ENCODE assay signal across 13 cellular contexts in genomic region chr3:196994056-196994455, GRCh38.
"Had no signal": no experiment of that assay in that cellular context is flagged by ENCODE, and none has a peak within 500 bp of the region (broad histone marks: within the 10 kb centered on the region; RNA-seq: fewer than 3 reads in every experiment).

No MANE protein-coding gene starts in this region.

- DNase-seq: activated CD4-positive, alpha-beta T cell treated with anti-CD3 and anti-CD28 coated beads for 4 hours; activated CD8-positive, alpha-beta memory T cell treated with anti-CD3 and anti-CD28 coated beads, Interleukin-2, amount 50 U/mL, for 48 hours; activated CD8-positive, alpha-beta T cell treated with anti-CD3 and anti-CD28 coated beads, Interleukin-2, amount 10 ng/mL, durations not matched to agents 7 days and 5 days; activated naive CD4-positive, alpha-beta T cell treated with Interleukin-2 at 50 U/mL for 16 hours; body of pancreas; effector memory CD8-positive, alpha-beta T cell; kidney glomerular epithelial cell; midbrain; naive B cell; nucleus accumbens had no signal

- H3K36me3 Mint-ChIP-seq: naive B cell had no signal

- H3K9me3 Mint-ChIP-seq: central memory CD8-positive, alpha-beta T cell; effector memory CD8-positive, alpha-beta T cell; naive B cell had no signal

- H3K36me3 ChIP-seq: gastroesophageal sphincter, tibial nerve had no signal

- H3K4me3 ChIP-seq: body of pancreas, gastroesophageal sphincter, tibial nerve had no signal

- H3K27me3 ChIP-seq: body of pancreas, gastroesophageal sphincter, tibial nerve had no signal

- H3K4me1 ChIP-seq: gastroesophageal sphincter, tibial nerve had no signal

- ATAC-seq: activated CD8-positive, alpha-beta T cell treated with anti-CD3 and anti-CD28 coated beads, Interleukin-2, amount 10 ng/mL, durations not matched to agents 7 days and 5 days; body of pancreas; effector memory CD8-positive, alpha-beta T cell; gastroesophageal sphincter had no signal

- H3K4me3 Mint-ChIP-seq: activated CD8-positive, alpha-beta T cell treated with anti-CD3 and anti-CD28 coated beads, Interleukin-2, amount 10 ng/mL, durations not matched to agents 7 days and 5 days; central memory CD8-positive, alpha-beta T cell; effector memory CD8-positive, alpha-beta T cell; naive B cell had no signal

- H3K4me1 Mint-ChIP-seq: central memory CD8-positive, alpha-beta T cell; naive B cell had no signal

- H3K27ac ChIP-seq: body of pancreas, gastroesophageal sphincter, tibial nerve had no signal

- H3K27ac Mint-ChIP-seq: activated CD8-positive, alpha-beta T cell treated with anti-CD3 and anti-CD28 coated beads, Interleukin-2, amount 10 ng/mL, durations not matched to agents 7 days and 5 days; effector memory CD8-positive, alpha-beta T cell; naive B cell had no signal
